ENCODE assay signal across 9 cellular contexts in genomic region chr1:200971955-200972711, GRCh38. TPM values are rescaled to one million over a fixed set of nuclear protein-coding genes. Genes with fewer than 3 reads are reported as not detected.
A peak's percentile ranks its signal among the peaks of the same experiment; 100 is the strongest.
DNase-seq lines count a peak whose midpoint lies in the region; ATAC-seq and TF ChIP-seq lines count a peak whose summit lies in the region.
"Had no signal": no experiment of that assay in that cellular context is flagged by ENCODE, and none has a peak within 500 bp of the region (broad histone marks: within the 10 kb centered on the region; RNA-seq: fewer than 3 reads in every experiment).

No MANE protein-coding gene starts in this region.

- no peaks in the 10 kb centered on the region for H3K9me3 Mint-ChIP-seq in activated CD8-positive, alpha-beta T cell treated with anti-CD3 and anti-CD28 coated beads for 36 hours
- no peaks in the 10 kb centered on the region for H3K9me3 Mint-ChIP-seq in endodermal cell

- H3K4me3 Mint-ChIP-seq in activated CD8-positive, alpha-beta T cell treated with anti-CD3 and anti-CD28 coated beads for 36 hours = no peak overlapping the region
- H3K4me3 Mint-ChIP-seq in endodermal cell = no peak overlapping the region

- intact Hi-C loops in activated CD8-positive, alpha-beta T cell treated with anti-CD3 and anti-CD28 coated beads for 36 hours (cut with micrococcal nuclease) = loop anchor here (1.0 to 10.0 kb wide), 2 partner anchors 71 to 143 kb away; partner anchors contain the start of gene CACNA1S
- intact Hi-C loops in mucosa of descending colon (cut with DNase I, micrococcal nuclease) = loop anchor here (5.0 kb wide), 2 partner anchors 70 to 140 kb away; partner anchors contain the start of gene CACNA1S (in 1 of the 2)

- WGBS in endodermal cell (ENCODE audit: insufficient coverage in 1 of 2, insufficient read length in 1 of 2), 2 experiments = 74 to 93% methylated on average over 16 to 33 of the region's 34 CpGs

- H3K9me3 ChIP-seq in endodermal cell (ENCODE audit: control insufficient read depth, low read length) (no peaks in the 10 kb centered on the region), mucosa of descending colon (no peaks in the 10 kb centered on the region)

- peaks cover 33% of the 10 kb centered on the region for H3K36me3 Mint-ChIP-seq in activated CD8-positive, alpha-beta T cell treated with anti-CD3 and anti-CD28 coated beads for 36 hours (ENCODE audit: low read depth)
- H3K36me3 Mint-ChIP-seq in endodermal cell (ENCODE audit: low read depth) = peaks cover 1% of the 10 kb centered on the region

- H3K4me1 ChIP-seq in endodermal cell (ENCODE audit: control insufficient read depth, insufficient read depth, low read length) = no peaks in the 10 kb centered on the region
- no peaks in the 10 kb centered on the region for H3K4me1 ChIP-seq in mucosa of descending colon (ENCODE audit: low read depth)

- CTCF ChIA-PET in activated CD8-positive, alpha-beta T cell treated with anti-CD3 and anti-CD28 coated beads for 36 hours (lab: Charles Lee) = interaction anchor here (0.6 to 13.4 kb wide), 56 partner anchors 9 to 414 kb away, joined by 3 to 363 read pairs (median 5); partner anchors contain the start of gene CACNA1S

- H3K36me3 ChIP-seq in endodermal cell (ENCODE audit: control insufficient read depth, insufficient read depth, low read length) = no peaks in the 10 kb centered on the region
- no peaks in the 10 kb centered on the region for H3K36me3 ChIP-seq in mucosa of descending colon (ENCODE audit: low read depth)

- peaks cover 27% of the 10 kb centered on the region for H3K4me1 Mint-ChIP-seq in activated CD8-positive, alpha-beta T cell treated with anti-CD3 and anti-CD28 coated beads for 36 hours (ENCODE audit: low read depth)
- H3K4me1 Mint-ChIP-seq in endodermal cell = peaks cover 3% of the 10 kb centered on the region

- H3K27ac ChIP-seq in endodermal cell (ENCODE audit: low read depth, low read length) = no peak overlapping the region
- H3K27ac ChIP-seq: skin epidermis had no signal

- POLR2A ChIA-PET in activated CD8-positive, alpha-beta T cell treated with anti-CD3 and anti-CD28 coated beads for 36 hours (lab: Charles Lee) = interaction anchor here (0.6 to 1.5 kb wide), 6 partner anchors 10 to 319 kb away, joined by 3 to 6 read pairs (median 4); no protein-coding TSS in a partner anchor

- no peak overlapping the region for H3K27ac Mint-ChIP-seq in activated CD8-positive, alpha-beta T cell treated with anti-CD3 and anti-CD28 coated beads for 36 hours
- no peak overlapping the region for H3K27ac Mint-ChIP-seq in endodermal cell

- no peak overlapping the region for H3K9ac ChIP-seq in endodermal cell (ENCODE audit: extremely low read depth, low read length, poor library complexity, severe bottlenecking)

- H3K4me3 ChIP-seq in endodermal cell (ENCODE audit: low read length) (no peak overlapping the region), mucosa of descending colon (no peak overlapping the region)
- H3K4me3 ChIP-seq: skin epidermis had no signal

- no peak for ATAC-seq in activated CD8-positive, alpha-beta T cell treated with anti-CD3 and anti-CD28 coated beads for 36 hours
- ATAC-seq in mucosa of descending colon = peak; percentile 61

- no peaks in the 10 kb centered on the region for H3K27me3 ChIP-seq in endodermal cell (ENCODE audit: control insufficient read depth, insufficient read depth, low read length, poor library complexity, severe bottlenecking)

- DNase-seq in 8988T (peak; percentile 74), NCI-H446 treated with DMSO at 0.1 percent for 48 hours (lab: John Stamatoyannopoulos, UW) (peak; percentile 21), endodermal cell (peak; percentile 90), mucosa of descending colon (peak in 2 of 3 donors; percentile 72 to 79), DMS114 treated with DMSO at 0.1 percent for 48 hours (lab: John Stamatoyannopoulos, UW; ENCODE audit: unreplicated experiment) (no peak)
- DNase-seq in activated CD8-positive, alpha-beta T cell treated with anti-CD3 and anti-CD28 coated beads for 36 hours = peak; percentile 71
- peak; percentile 46 to 51 for DNase-seq in stimulated activated CD8-positive, alpha-beta memory T cell treated with anti-CD3 and anti-CD28 coated beads, Interleukin-7, amount 100 ng/mL, for 1 hour (ENCODE audit: low read depth in 2 of 2)

- TF ChIP-seq CTCF in GM12874 (IDR thresholded peaks at IDR 0.05; ENCODE audit: insufficient read depth, low read depth, low read length) (peak; percentile 73), endodermal cell (conservative IDR thresholded peaks at IDR 0.05) (peak; percentile 99), mucosa of descending colon (IDR thresholded peaks at IDR 0.05) (peak; percentile 84)
- TF ChIP-seq CTCF in activated CD8-positive, alpha-beta T cell treated with anti-CD3 and anti-CD28 coated beads for 36 hours (IDR thresholded peaks at IDR 0.05) = peak; percentile 99

- H3K27me3 Mint-ChIP-seq in activated CD8-positive, alpha-beta T cell treated with anti-CD3 and anti-CD28 coated beads for 36 hours = no peaks in the 10 kb centered on the region
- no peaks in the 10 kb centered on the region for H3K27me3 Mint-ChIP-seq in endodermal cell (ENCODE audit: insufficient read depth)

RNA-seq across cellular contexts. Expression of gene KIF21B, which starts 51.4 kb away (rescaled TPM):
- total RNA-seq in activated CD8-positive, alpha-beta T cell treated with anti-CD3 and anti-CD28 coated beads for 36 hours = 10 to 100 TPM; 93.5 to 94.0 TPM
- total RNA-seq in endodermal cell = 10 to 100 TPM in 1 of 2 donors, 1 to 10 TPM in 1; 8.8 to 14.7 TPM
- 28.2 TPM for polyA plus RNA-seq in endodermal cell (2013, experiment 1 of 2)
- 28.2 TPM for polyA plus RNA-seq in endodermal cell (2013, experiment 2 of 2)
- 10 to 100 TPM in 1 of 3 donors, 1 to 10 TPM in 2; 3.2 to 10.5 (median 4.0) TPM for total RNA-seq in mucosa of descending colon

Comparison
In these comparisons a context has a peak if more than half of its experiments do, and no peak if none do; other contexts are left out.
1. RNA of gene KIF21B, which starts 51.4 kb away (total RNA-seq): 93.5 to 94.0 TPM in activated CD8-positive, alpha-beta T cell treated with anti-CD3 and anti-CD28 coated beads for 36 hours; 8.8 to 14.7 TPM in endodermal cell and 3.2 to 10.5 TPM in mucosa of descending colon; every median in the first group is over 4 times any median in the second.
2. Peak in every context shown above with its lines, with median percentiles within 50 percentile points of each other: CTCF ChIP-seq.